ENCODE assay signal across 16 cellular contexts in the genomic region with DNA sequence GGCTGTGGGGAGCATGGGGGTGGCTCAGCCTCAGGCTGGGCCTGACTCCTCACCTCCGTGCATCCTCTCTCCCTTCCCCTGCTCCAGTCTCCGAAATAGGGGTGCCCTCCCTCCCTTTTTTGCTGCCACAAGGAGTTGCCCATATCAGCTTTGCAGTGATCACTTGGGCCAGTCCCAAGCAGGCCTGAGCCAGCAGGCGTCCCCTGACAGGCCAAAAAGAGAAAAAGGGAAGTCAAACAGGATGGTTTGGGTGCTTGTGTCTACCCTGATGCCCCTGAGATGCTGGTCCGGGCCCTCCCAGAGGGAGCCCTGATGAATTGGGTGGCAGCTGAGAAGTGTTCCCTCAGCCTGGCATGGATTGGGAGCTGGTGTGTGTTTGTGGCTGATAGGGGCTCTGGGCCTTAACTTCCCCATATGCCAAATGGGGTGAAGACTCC. TPM values are rescaled to one million over a fixed set of nuclear protein-coding genes. Genes with fewer than 3 reads are reported as not detected.
DNase-seq lines count a peak whose midpoint lies in the region; ATAC-seq, FAIRE-seq and TF ChIP-seq lines count a peak whose summit lies in the region.
"Had no signal": no experiment of that assay in that cellular context is flagged by ENCODE, and none has a peak within 500 bp of the region (broad histone marks: within the 10 kb centered on the region; RNA-seq: fewer than 3 reads in every experiment).

No MANE protein-coding gene starts in this region.

- peaks cover 0 to 22% (median 18%) of the 10 kb centered on the region in 4 experiments; a peak in 6 of 7 replicates for H3K27me3 ChIP-seq in H1 (replicated peaks in 1 of 4; ENCODE audit: control insufficient read depth in 3 of 4, extremely low read depth in 1 of 4, insufficient read depth in 3 of 4, low read length in 3 of 4)
- peaks cover 0 to 23% (median 14%) of the 10 kb centered on the region in 3 experiments for H3K27me3 ChIP-seq in neuronal stem cell (ENCODE audit: control insufficient read depth in 3 of 3, insufficient read depth in 3 of 3, low read depth in 1 of 3, low read length in 3 of 3)
- H3K27me3 ChIP-seq in brain microvascular endothelial cell (replicated peaks) = no peaks in the 10 kb centered on the region

- H2BK20ac ChIP-seq in H1 (ENCODE audit: low read length) = no peak overlapping the region

- POLR2A ChIA-PET in H1 (lab: Charles Lee; ENCODE audit: partially characterized antibody) = no interaction called here

- no peak overlapping the region for H2AFZ ChIP-seq in H1 (ENCODE audit: low read length)
- no peak overlapping the region for H2AFZ ChIP-seq in neuronal stem cell (ENCODE audit: low read length)

- H2BK15ac ChIP-seq in H1 (ENCODE audit: low read length) = no peak overlapping the region
- H2BK15ac ChIP-seq in neuronal stem cell (ENCODE audit: low read length) = no peak overlapping the region

- no peaks in the 10 kb centered on the region for H3K79me2 ChIP-seq in H1 (ENCODE audit: control insufficient read depth in 1 of 2, insufficient read depth in 2 of 2, low read length in 2 of 2)

- H2BK12ac ChIP-seq in H1 (ENCODE audit: low read depth, low read length) = 0 out of 2 replicates have a peak overlapping the region, but pooled peaks have one; percentile 85
- no peak overlapping the region for H2BK12ac ChIP-seq in neuronal stem cell (ENCODE audit: low read length)

- DNase-seq in left cardiac atrium (peak; percentile 16), Right ventricle myocardium superior (no peak), H1 (ENCODE audit: low read depth in 1 of 2, low spot score in 2 of 2) (no peak), neuronal stem cell (ENCODE audit: low spot score) (no peak), brain microvascular endothelial cell (no peak), NCI-H1436 treated with DMSO at 0.1 percent for 48 hours (lab: John Stamatoyannopoulos, UW) (no peak), T-helper 2 cell (no peak)
- DNase-seq: activated CD8-positive, alpha-beta memory T cell treated with anti-CD3 and anti-CD28 coated beads, Interleukin-2, amount 50 U/mL, for 48 hours; cortex of kidney; IMR-90; NCI-H187; NCI-H774; small intestine had no signal

- H3K27ac ChIP-seq in H1 (ENCODE audit: low read depth, low read length) (no peak overlapping the region), neuronal stem cell (replicated peaks; ENCODE audit: low read length) (no peak overlapping the region), urinary bladder (ENCODE audit: low read depth) (no peak overlapping the region), brain microvascular endothelial cell (no peak overlapping the region)

- H4K20me1 ChIP-seq in H1 (replicated peaks in 1 of 2; ENCODE audit: control insufficient read depth in 1 of 2, insufficient read depth in 2 of 2, low read length in 2 of 2) = peaks cover 0 to 2% of the 10 kb centered on the region in 2 experiments

- no peaks in the 10 kb centered on the region for H3K9me3 ChIP-seq in H1 (ENCODE audit: insufficient read depth in 2 of 2, low read depth in 1 of 2, low read length in 1 of 2)
- H3K9me3 ChIP-seq in neuronal stem cell (replicated peaks in 1 of 2; ENCODE audit: control insufficient read depth in 2 of 2, insufficient read depth in 1 of 2, low read depth in 1 of 2, low read length in 2 of 2) = peaks cover 0 to 2% of the 10 kb centered on the region in 2 donors

- no peak for FAIRE-seq in H1 (lab: Jason Lieb, UNC)
- FAIRE-seq: keratinocyte, small intestine had no signal

- H3K56ac ChIP-seq in H1 (replicated peaks; ENCODE audit: insufficient read length, low read depth, low read length) = no peak overlapping the region

- H4K5ac ChIP-seq in H1 (ENCODE audit: insufficient read length, low read depth, low read length) = no peak overlapping the region

- H3K4ac ChIP-seq in H1 (replicated peaks; ENCODE audit: insufficient read length, low read depth, low read length) = no peak overlapping the region
- no peak overlapping the region for H3K4ac ChIP-seq in neuronal stem cell (ENCODE audit: low read length)

- 0 out of 2 replicates have a peak overlapping the region, but pooled peaks have one; percentile 1 for H2BK5ac ChIP-seq in H1 (ENCODE audit: low read depth, low read length)
- H2BK5ac ChIP-seq in neuronal stem cell (ENCODE audit: low read length) = no peak overlapping the region

- H3K14ac ChIP-seq in H1 (ENCODE audit: insufficient read length) (no peak overlapping the region), neuronal stem cell (ENCODE audit: low read length) (no peak overlapping the region)

- H4K91ac ChIP-seq in H1 (replicated peaks; ENCODE audit: insufficient read length, low read length) = no peak overlapping the region
- no peak overlapping the region for H4K91ac ChIP-seq in neuronal stem cell (ENCODE audit: low read depth, low read length, poor library complexity)

- H3K23ac ChIP-seq in H1 (ENCODE audit: insufficient read length) = no peak overlapping the region
- H3K23ac ChIP-seq in neuronal stem cell (ENCODE audit: low read depth, low read length, poor library complexity) = no peak overlapping the region

- TF ChIP-seq CTCF in H1 (IDR thresholded peaks at IDR 0.05; ENCODE audit: control extremely low read depth in 1 of 3, insufficient read depth in 1 of 3, low read depth in 1 of 3, low read length in 3 of 3) = no peak
- TF ChIP-seq CTCF in brain microvascular endothelial cell (IDR thresholded peaks at IDR 0.05; ENCODE audit: low read depth, low read length, missing control alignments) = no peak

- H2AK5ac ChIP-seq in H1 (ENCODE audit: low read depth, low read length) (peak overlapping the region; percentile 82; the same call in 1 of the 2 replicates), neuronal stem cell (ENCODE audit: low read depth, low read length) (peak overlapping the region; percentile 30)

- in situ Hi-C loops in brain microvascular endothelial cell (cut with HindIII; ENCODE audit: low pct_ligation_motif_present, low sequenced_read_pairs) = no loop called here

- H3K79me1 ChIP-seq in H1 (ENCODE audit: low read depth, low read length) (0 out of 2 replicates have a peak, but pooled peaks cover 4% of the 10 kb centered on the region), neuronal stem cell (ENCODE audit: low read depth, low read length) (peaks cover 4% of the 10 kb centered on the region)

- no peak overlapping the region; a peak in 1 of 4 replicates for H3K4me2 ChIP-seq in H1 (ENCODE audit: insufficient read depth in 1 of 2, low read depth in 2 of 2, low read length in 2 of 2)
- H3K4me2 ChIP-seq in neuronal stem cell (ENCODE audit: insufficient read depth, low read length, poor library complexity, severe bottlenecking) = no peak overlapping the region

- CTCF ChIA-PET in H1 (lab: Charles Lee; ENCODE audit: partially characterized antibody) = interaction anchor here (0.7 to 51.2 kb wide), 11 partner anchors 8 to 99 kb away, joined by 3 to 856 read pairs (median 5); no protein-coding TSS in a partner anchor

- TF ChIP-seq EP300 in H1 (IDR thresholded peaks at IDR 0.05; ENCODE audit: borderline replicate concordance in 1 of 2, low read depth in 2 of 2, low read length in 2 of 2) = no peak

- intact Hi-C loops in left cardiac atrium (cut with DNase I) (no loop called here), Right ventricle myocardium superior (cut with DNase I) (no loop called here)

- H3K36me3 ChIP-seq in H1 (ENCODE audit: control insufficient read depth in 2 of 4, insufficient read depth in 4 of 4, low read length in 3 of 4) (no peaks in the 10 kb centered on the region), neuronal stem cell (replicated peaks in 1 of 2; ENCODE audit: control insufficient read depth in 2 of 2, insufficient read depth in 2 of 2, low read length in 2 of 2) (no peaks in the 10 kb centered on the region), urinary bladder (ENCODE audit: insufficient read depth) (no peaks in the 10 kb centered on the region), brain microvascular endothelial cell (replicated peaks) (no peaks in the 10 kb centered on the region)

- no peak overlapping the region for H3K9ac ChIP-seq in H1 (replicated peaks in 1 of 4; ENCODE audit: extremely low read depth in 1 of 4, low read depth in 3 of 4, low read length in 3 of 4)
- no peak overlapping the region for H3K9ac ChIP-seq in neuronal stem cell (ENCODE audit: low read depth, low read length, poor library complexity)

- H3K23me2 ChIP-seq in H1 (ENCODE audit: low read depth, low read length) = peaks cover 2% of the 10 kb centered on the region; the same call in 1 of the 2 replicates

- H4K8ac ChIP-seq in H1 (ENCODE audit: extremely low read depth, insufficient read depth, low read length) = no peak overlapping the region; the same call in 1 of the 2 replicates
- no peak overlapping the region for H4K8ac ChIP-seq in neuronal stem cell (ENCODE audit: low read depth, low read length)

- TF ChIP-seq POLR2A in H1 (IDR thresholded peaks at IDR 0.05; ENCODE audit: control extremely low read depth in 1 of 2, low read depth in 2 of 2, low read length in 2 of 2) = no peak

- H3K4me3 ChIP-seq in H1 (ENCODE audit: extremely low read depth in 1 of 4, insufficient read depth in 2 of 4, low read depth in 3 of 4, low read length in 4 of 4) (no peak overlapping the region), neuronal stem cell (ENCODE audit: low read length in 2 of 2) (no peak overlapping the region), urinary bladder (ENCODE audit: low read depth, low read length) (peak overlapping the region; percentile 45), brain microvascular endothelial cell (ENCODE audit: low read depth, low read length) (no peak overlapping the region)

- 78% methylated on average over 4 of the region's 4 CpGs; no CpG with 5 or more reads in 1 of the 2 experiments for WGBS in H1 (ENCODE audit: extremely low coverage in 1 of 2, insufficient coverage in 1 of 2, insufficient read length in 1 of 2, insufficient replicate concordance in 2 of 2, low coverage in 1 of 2, low lambda C conversion rate in 2 of 2, missing lambda C conversion rate in 1 of 2), 2 experiments
- no CpG with 5 or more reads among the region's 4 CpGs for WGBS in neuronal stem cell (ENCODE audit: extremely low coverage in 2 of 2, insufficient read length in 2 of 2, insufficient replicate concordance in 1 of 2), 2 donors
- WGBS in urinary bladder = 65% methylated on average over 4 of the region's 4 CpGs

- H3K18ac ChIP-seq in H1 (ENCODE audit: extremely low read depth, low read length) (no peak overlapping the region), neuronal stem cell (ENCODE audit: low read length) (peak overlapping the region; percentile 24)

- ATAC-seq in left cardiac atrium (no peak), Right ventricle myocardium superior (ENCODE audit: poor library complexity) (no peak)
- ATAC-seq: activated naive CD8-positive, alpha-beta T cell treated with anti-CD3 and anti-CD28 coated beads, Interleukin-2, amount 50 U/mL, for 24 hours had no signal

- H3K4me1 ChIP-seq in H1 (replicated peaks in 1 of 4; ENCODE audit: control insufficient read depth in 3 of 4, insufficient read depth in 4 of 4, low read length in 3 of 4) (peaks cover 0 to 28% (median 11%) of the 10 kb centered on the region in 4 experiments; a peak in 6 of 7 replicates), neuronal stem cell (ENCODE audit: control insufficient read depth in 2 of 2, insufficient read depth in 1 of 2, low read depth in 1 of 2, low read length in 2 of 2) (peaks cover 9 to 23% of the 10 kb centered on the region in 2 donors), urinary bladder (ENCODE audit: insufficient read depth) (no peaks in the 10 kb centered on the region)

- H2BK120ac ChIP-seq in H1 (replicated peaks; ENCODE audit: low read depth, low read length) (no peak overlapping the region), neuronal stem cell (ENCODE audit: low read depth, low read length) (peak overlapping the region; percentile 77)

- TF ChIP-seq RAD21 in H1 (IDR thresholded peaks at IDR 0.05 in 1 of 2, conservative IDR thresholded peaks at IDR 0.05 in 1 of 2; ENCODE audit: low read depth in 2 of 2, low read length in 2 of 2) = no peak

RNA-seq across cellular contexts. Expression of a gene that starts 1.4 kb away (rescaled TPM):
- total RNA-seq in left cardiac atrium (100 to 1,000 TPM; 178 to 256 TPM), Right ventricle myocardium superior (69.7 TPM), urinary bladder (132 TPM)
- total RNA-seq in H1 (2021; fragmentation: NEBNext Ultra II Directional; extraction: Animal tissue kit (Norgen Biotek cat#: 25700)) = 15.5 and 17.4 TPM in 2 replicates
- polyA plus RNA-seq in H1 (2011; rRNA removed) (24.2 and 26.5 TPM in 2 replicates), urinary bladder (246 TPM)
- 18.1 TPM for polyA plus RNA-seq in H1 (2011; cell fraction: cytosol; rRNA removed)
- polyA plus RNA-seq in H1 (2011; cell fraction: nucleus; rRNA removed) = 23.2 TPM
- 7.5 to 15.3 TPM (median 12.9 TPM) in 4 replicates for polyA plus RNA-seq in H1 (2012, experiment 1 of 2)
- 12.0 TPM for polyA plus RNA-seq in H1 (2012, experiment 2 of 2)
- 42.7 TPM for polyA plus RNA-seq in H1 (2013, experiment 1 of 2)
- polyA plus RNA-seq in H1 (2013, experiment 2 of 2) = 31.4 TPM
- 9.5 and 12.2 TPM in 2 replicates for polyA minus RNA-seq in H1 (2011; rRNA and poly(A)+ RNA removed)
- 17.5 TPM for polyA minus RNA-seq in H1 (2011; cell fraction: cytosol; rRNA and poly(A)+ RNA removed)
- 6.6 TPM for polyA minus RNA-seq in H1 (2011; cell fraction: nucleus; rRNA and poly(A)+ RNA removed)
- 12.1 TPM for polyA plus RNA-seq in neuronal stem cell (2013, experiment 1 of 2)
- 12.3 TPM for polyA plus RNA-seq in neuronal stem cell (2013, experiment 2 of 2)
